ENCODE assay signal across 1 cellular context in genomic region chr2:207054521-207054920, GRCh38.
TF ChIP-seq lines count a peak whose summit lies in the region.

No MANE protein-coding gene starts in this region.

TF ChIP-seq in IMR-90, 13 proteins besides CTCF, POLR2A, EP300 and RAD21:
- TF ChIP-seq RCOR1 (IDR thresholded peaks at IDR 0.05; ENCODE audit: insufficient replicate concordance, low read length), result no peak
- TF ChIP-seq ELK1 (IDR thresholded peaks at IDR 0.05; ENCODE audit: borderline replicate concordance, low read depth, low read length), result no peak
- no peak for TF ChIP-seq RFX5 (IDR thresholded peaks at IDR 0.05; ENCODE audit: low read depth, low read length)
- no peak for TF ChIP-seq BHLHE40 (IDR thresholded peaks at IDR 0.05; ENCODE audit: low read depth, low read length)
- no peak for TF ChIP-seq FOS (IDR thresholded peaks at IDR 0.05; ENCODE audit: low read depth, low read length)
- TF ChIP-seq MXI1 (IDR thresholded peaks at IDR 0.05; ENCODE audit: borderline replicate concordance, low read depth, low read length), result no peak
- TF ChIP-seq CEBPB (IDR thresholded peaks at IDR 0.05; ENCODE audit: low read depth, low read length), result no peak
- TF ChIP-seq MAZ (IDR thresholded peaks at IDR 0.05; ENCODE audit: borderline replicate concordance, low read depth, low read length), result no peak
- TF ChIP-seq USF2 (IDR thresholded peaks at IDR 0.05; ENCODE audit: low read depth, low read length), result no peak
- TF ChIP-seq NFE2L2 (IDR thresholded peaks at IDR 0.05; ENCODE audit: low read depth, low read length), result no peak
- TF ChIP-seq CHD1 (IDR thresholded peaks at IDR 0.05; ENCODE audit: low read depth, low read length), result no peak
- TF ChIP-seq SMC3 (IDR thresholded peaks at IDR 0.05; ENCODE audit: low read depth, low read length), result no peak
